ENCODE assay signal across 7 cellular contexts in genomic region chr22:30763815-30764686, GRCh38.
DNase-seq lines count a peak whose midpoint lies in the region; ATAC-seq, FAIRE-seq and TF ChIP-seq lines count a peak whose summit lies in the region.

No MANE protein-coding gene starts in this region.

- TF ChIP-seq CTCF in GM10266 (IDR thresholded peaks at IDR 0.05; ENCODE audit: control insufficient read depth, insufficient read depth, low read depth, missing control alignments) (peak; percentile 67), SK-N-SH (IDR thresholded peaks at IDR 0.05) (peak; percentile 84), K562 (IDR thresholded peaks at IDR 0.05 in 2 of 3, conservative IDR thresholded peaks at IDR 0.05 in 1 of 3; ENCODE audit: insufficient read depth in 2 of 3, low read depth in 1 of 3, low read length in 3 of 3) (peak; percentile 67 to 80 (median 75))

- no peaks in the 10 kb centered on the region for H4K20me1 ChIP-seq in SK-N-SH (ENCODE audit: insufficient read depth)
- H4K20me1 ChIP-seq in K562 (replicated peaks; ENCODE audit: control insufficient read depth, insufficient read depth, low read length), result no peaks in the 10 kb centered on the region; the same call in 1 of the 2 replicates

- WGBS in SK-N-SH (ENCODE audit: low lambda C conversion rate), result 58% methylated on average over 11 of the region's 12 CpGs
- WGBS in K562 (ENCODE audit: insufficient coverage, low coverage, missing lambda C conversion rate), result 12% methylated on average over 8 of the region's 12 CpGs

- H3K9me3 ChIP-seq in SK-N-SH (no peaks in the 10 kb centered on the region), K562 (replicated peaks; ENCODE audit: control insufficient read depth, insufficient read depth, low read depth, low read length) (no peaks in the 10 kb centered on the region)

- FAIRE-seq in K562 (lab: Jason Lieb, UNC) (peak; percentile 79), islet of Langerhans (lab: Jason Lieb, UNC) (peak; percentile 94)

- H3K9me1 ChIP-seq in K562 (ENCODE audit: control insufficient read depth, insufficient read depth, low read length), result no peaks in the 10 kb centered on the region

- H3K27me3 ChIP-seq in SK-N-SH (ENCODE audit: insufficient read depth) (no peaks in the 10 kb centered on the region), K562 (ENCODE audit: control insufficient read depth in 2 of 2, insufficient read depth in 2 of 2, low read length in 2 of 2) (peaks cover 0 to 9% of the 10 kb centered on the region in 2 experiments; a peak in 1 of 5 replicates)

- no peaks in the 10 kb centered on the region for H3K4me1 ChIP-seq in SK-N-SH (ENCODE audit: control insufficient read depth in 1 of 2, insufficient read depth in 2 of 2, low read depth in 1 of 2, low read length in 1 of 2)
- no peaks in the 10 kb centered on the region; a peak in 1 of 5 replicates for H3K4me1 ChIP-seq in K562 (replicated peaks in 1 of 2; ENCODE audit: control insufficient read depth in 2 of 2, insufficient read depth in 2 of 2, low read length in 2 of 2)

- intact Hi-C loops in K562 (cut with micrococcal nuclease), result loop anchor here (1.0 to 5.0 kb wide), 3 partner anchors 126 to 388 kb away; no protein-coding TSS in a partner anchor

- DNase-seq in GM10266 (ENCODE audit: extremely low spot score) (peak; percentile 62), NCI-H1092 (lab: John Stamatoyannopoulos, UW) (peak; percentile 65), SK-N-SH (peak; percentile 72), K562 (ENCODE audit: extremely low read depth in 1 of 4, low spot score in 3 of 4) (peak; percentile 49 to 75 (median 57))
- DNase-seq in stimulated activated CD4-positive, alpha-beta T cell treated with anti-CD3 and anti-CD28 coated beads, Interleukin-2, amount 100 ng/mL, for 24 hours, result peak; percentile 33 to 50

- TF ChIP-seq RAD21 in SK-N-SH (IDR thresholded peaks at IDR 0.05; ENCODE audit: low read length) (peak; percentile 95), K562 (CRISPR knock-in tag; conservative IDR thresholded peaks at IDR 0.05 in 1 of 2, IDR thresholded peaks at IDR 0.05 in 1 of 2) (peak; percentile 67 to 82)

- POLR2A ChIA-PET in SK-N-SH (lab: Yijun Ruan, JAX), result no interaction called here
- POLR2A ChIA-PET in K562 (lab: Yijun Ruan, JAX), result interaction anchor here (0.9 kb wide), 1 partner anchor 158 kb away, joined by 3 read pairs; no protein-coding TSS in a partner anchor

- no peaks in the 10 kb centered on the region for H3K36me3 ChIP-seq in SK-N-SH (replicated peaks in 1 of 2; ENCODE audit: control insufficient read depth in 1 of 2, insufficient read depth in 2 of 2, low read length in 1 of 2)
- no peaks in the 10 kb centered on the region for H3K36me3 ChIP-seq in K562 (ENCODE audit: control insufficient read depth, insufficient read depth, low read length)

- no peak for TF ChIP-seq POLR2A in K562 (conservative IDR thresholded peaks at IDR 0.05)

- H3K9ac ChIP-seq in SK-N-SH (no peak overlapping the region), K562 (ENCODE audit: insufficient read depth in 1 of 2, low read depth in 2 of 2, low read length in 2 of 2) (no peak overlapping the region)

- H3K4me3 ChIP-seq in SK-N-SH (ENCODE audit: low read depth in 2 of 2, low read length in 1 of 2) (no peak overlapping the region; a peak in 1 of 4 replicates), K562 (no peak overlapping the region)

- H3K9me2 ChIP-seq in SK-N-SH, result no peaks in the 10 kb centered on the region

- H3K27ac ChIP-seq in SK-N-SH (ENCODE audit: low read depth in 2 of 2, low read length in 1 of 2) (no peak overlapping the region), K562 (ENCODE audit: extremely low read depth, low read depth, low read length) (no peak overlapping the region)

- no peak overlapping the region for H3K4me2 ChIP-seq in SK-N-SH
- H3K4me2 ChIP-seq in K562 (ENCODE audit: insufficient read depth, low read length), result no peak overlapping the region

- peak; percentile 80 for ATAC-seq in K562
- no peak for ATAC-seq in HG02571 (IDR thresholded peaks at IDR 0.05; ENCODE audit: unreplicated experiment)

- H3F3A ChIP-seq in SK-N-SH (replicated peaks; ENCODE audit: insufficient read depth), result no peaks in the 10 kb centered on the region

- TF ChIP-seq EP300 in SK-N-SH (IDR thresholded peaks at IDR 0.05; ENCODE audit: borderline replicate concordance in 1 of 2, low read depth in 1 of 2, low read length in 1 of 2) (no peak), K562 (IDR thresholded peaks at IDR 0.05; ENCODE audit: low read length) (no peak)

- no TSS peak for BruUV-seq in K562 (replicated peaks; lab: Mats Ljungman, UMichigan)

- no peak overlapping the region for H2AFZ ChIP-seq in SK-N-SH (ENCODE audit: low read depth)
- no peak overlapping the region for H2AFZ ChIP-seq in K562 (ENCODE audit: low read depth, low read length)

- no peaks in the 10 kb centered on the region for H3K79me2 ChIP-seq in SK-N-SH (ENCODE audit: insufficient read depth)
- no peaks in the 10 kb centered on the region for H3K79me2 ChIP-seq in K562 (ENCODE audit: control insufficient read depth, insufficient read depth, low read length)

- CTCF ChIA-PET in SK-N-SH (lab: Yijun Ruan, JAX), result interaction anchor here (0.6 to 11.6 kb wide), 46 partner anchors 9 to 464 kb away, joined by 3 to 170 read pairs (median 4); partner anchors contain the start of genes OSBP2 and SLC35E4
- CTCF ChIA-PET in K562 (lab: Yijun Ruan, JAX; ENCODE audit: low intra/inter-chr PET ratio), result interaction anchor here (0.6 to 2.1 kb wide), 7 partner anchors 118 to 509 kb away, joined by 3 to 16 read pairs (median 3); no protein-coding TSS in a partner anchor

- in situ Hi-C loops in K562 (cut with MboI), result loop anchor here (10.0 kb wide), 1 partner anchor 321 kb away; the partner anchor contains the start of gene SMTN

TF ChIP-seq in SK-N-SH, 30 proteins besides CTCF, POLR2A, EP300 and RAD21:
- TF ChIP-seq SMC3 (IDR thresholded peaks at IDR 0.05; ENCODE audit: low read depth, low read length), result peak; percentile 91
- TF ChIP-seq RFX5 (IDR thresholded peaks at IDR 0.05; ENCODE audit: low read length), result no peak

TF ChIP-seq in K562, 482 proteins besides CTCF, POLR2A, EP300 and RAD21 (continues in another document):
- TF ChIP-seq ZNF75A (CRISPR knock-in tag; IDR thresholded peaks at IDR 0.05) (no peak), CC2D1A (IDR thresholded peaks at IDR 0.05) (peak; percentile 30; the same call in 1 of the 2 replicates), XRCC4 (IDR thresholded peaks at IDR 0.05; ENCODE audit: extremely low read depth, insufficient read depth, insufficient read length) (no peak), STAG1 (CRISPR knock-in tag; IDR thresholded peaks at IDR 0.05; ENCODE audit: borderline replicate concordance) (peak; percentile 67; the same call in 1 of the 2 replicates)
